In the genomic region with DNA sequence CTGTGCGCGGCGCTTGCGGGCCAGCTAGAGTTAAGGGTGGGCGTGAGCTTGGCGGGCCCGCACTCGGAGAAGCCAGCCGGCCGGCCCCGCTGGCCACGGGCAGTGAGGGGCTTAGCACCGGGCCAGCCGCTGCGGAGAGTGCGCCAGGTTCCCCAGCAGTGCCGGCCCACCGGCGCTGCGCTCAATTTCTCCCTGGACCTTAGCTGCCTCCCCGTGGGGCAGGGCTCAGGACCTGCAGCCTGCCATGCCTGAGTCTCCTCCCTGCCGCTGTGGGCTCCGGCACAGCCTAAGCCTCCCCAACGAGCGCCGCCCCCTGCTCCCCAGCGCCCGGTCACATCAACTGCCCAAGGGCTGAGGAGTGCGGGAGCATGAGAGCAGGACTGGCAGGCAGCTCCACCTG, we compare ENCODE assay signal across 14 cellular contexts. TPM values are rescaled to one million over a fixed set of nuclear protein-coding genes. Genes with fewer than 3 reads are reported as not detected.
A peak's percentile ranks its signal among the peaks of the same experiment; 100 is the strongest.
DNase-seq lines count a peak whose midpoint lies in the region; ATAC-seq and TF ChIP-seq lines count a peak whose summit lies in the region.
"Had no signal": no experiment of that assay in that cellular context is flagged by ENCODE, and none has a peak within 500 bp of the region (broad histone marks: within the 10 kb centered on the region; RNA-seq: fewer than 3 reads in every experiment).

No MANE protein-coding gene starts in this region.

- H3K9ac ChIP-seq in ES-I3 (ENCODE audit: low read depth, low read length), result peak overlapping the region; percentile 28; the same call in 1 of the 2 replicates

- 58 to 89% methylated on average over 12 to 29 of the region's 29 CpGs for WGBS in body of pancreas, 2 donors
- 48 to 90% (median 81%) methylated on average over 13 to 29 of the region's 29 CpGs; no CpG with 5 or more reads in 1 of the 5 donors for WGBS in stomach, 5 donors

- peak overlapping the region; percentile 26; the same call in 1 of the 2 replicates for H3K4me3 ChIP-seq in H7 (ENCODE audit: insufficient read depth, low read depth, low read length)
- H3K4me3 ChIP-seq in body of pancreas, result no peak overlapping the region
- H3K4me3 ChIP-seq in stomach, result no peak overlapping the region
- H3K4me3 ChIP-seq: A549 had no signal

- DNase-seq in H7 (peak; percentile 59), body of pancreas (peak in 2 of 4 donors; percentile 26 to 49), stomach (peak; percentile 27), HK-2 (ENCODE audit: unreplicated experiment) (no peak)
- no peak for DNase-seq in effector CD4-positive, alpha-beta T cell
- DNase-seq: BE2C; CD4-positive, alpha-beta memory T cell; DMS79; GDM1 had no signal

- intact Hi-C loops in body of pancreas (cut with DNase I) (no loop called here), stomach (cut with DNase I; ENCODE audit: low total_unique reads) (no loop called here)

- ATAC-seq in body of pancreas, result no peak
- ATAC-seq: A549 had no signal

- no peak for TF ChIP-seq POLR2A in body of pancreas (IDR thresholded peaks at IDR 0.05)
- no peak for TF ChIP-seq POLR2A in stomach (IDR thresholded peaks at IDR 0.05)

- TF ChIP-seq EP300 in stomach (IDR thresholded peaks at IDR 0.05), result no peak

- H3K36me3 ChIP-seq in ES-I3 (ENCODE audit: insufficient read depth, low read length), result no peaks in the 10 kb centered on the region
- H3K36me3 ChIP-seq in H7 (replicated peaks; ENCODE audit: control insufficient read depth, insufficient read depth, low read length), result no peaks in the 10 kb centered on the region
- no peaks in the 10 kb centered on the region for H3K36me3 ChIP-seq in body of pancreas (replicated peaks in 1 of 2; ENCODE audit: insufficient read depth in 1 of 2, low read depth in 2 of 2)
- H3K36me3 ChIP-seq in stomach, result no peaks in the 10 kb centered on the region
- H3K36me3 ChIP-seq: BE2C had no signal

- TF ChIP-seq CTCF in body of pancreas (IDR thresholded peaks at IDR 0.05) (no peak), stomach (IDR thresholded peaks at IDR 0.05) (no peak)

- no peaks in the 10 kb centered on the region for H3K4me1 ChIP-seq in ES-I3 (ENCODE audit: insufficient read depth, low read length)
- H3K4me1 ChIP-seq in body of pancreas, result peaks cover 28% of the 10 kb centered on the region
- H3K4me1 ChIP-seq in stomach, result peaks cover 20 to 35% (median 28%) of the 10 kb centered on the region in 4 donors
- H3K4me1 ChIP-seq: A549, BE2C had no signal

- H3K9me3 ChIP-seq in ES-I3 (ENCODE audit: control insufficient read depth, insufficient read depth, low read length), result no peaks in the 10 kb centered on the region
- H3K9me3 ChIP-seq in body of pancreas, result no peaks in the 10 kb centered on the region
- no peaks in the 10 kb centered on the region for H3K9me3 ChIP-seq in stomach
- H3K9me3 ChIP-seq: A549, BE2C had no signal

- peaks cover 3% of the 10 kb centered on the region; the same call in 1 of the 2 replicates for H3K27me3 ChIP-seq in H7 (ENCODE audit: control insufficient read depth, insufficient read depth, low read length)
- H3K27me3 ChIP-seq in body of pancreas, result no peaks in the 10 kb centered on the region
- H3K27me3 ChIP-seq in stomach, result no peaks in the 10 kb centered on the region

- H3K27ac ChIP-seq in body of pancreas, result peak overlapping the region in 3 of 4 donors; percentile 0 to 56 (median 39)
- H3K27ac ChIP-seq in stomach, result peak overlapping the region in 4 of 5 donors; percentile 13 to 65 (median 54)
- H3K27ac ChIP-seq: A549, C4-2B had no signal

RNA-seq across cellular contexts. Expression of a gene that starts 5.2 kb away (rescaled TPM):
- 86.2 and 111 TPM in 2 replicates for total RNA-seq in H7 (2014; rRNA removed; shearing (Covaris generic))
- total RNA-seq in body of pancreas, result 10 to 100 TPM; 45.5 to 50.1 TPM
- total RNA-seq in stomach, result 10 to 100 TPM; 22.8 to 94.5 (median 38.7) TPM
- polyA plus RNA-seq in stomach, result 10 to 100 TPM; 46.2 to 63.1 (median 48.0) TPM

RNA-seq across cellular contexts. Expression of a gene that starts 10.1 kb away (rescaled TPM):
- total RNA-seq in H7 (2014; rRNA removed; shearing (Covaris generic)), result 35.6 and 40.3 TPM in 2 replicates
- total RNA-seq in body of pancreas, result 10 to 100 TPM; 14.8 to 16.3 TPM
- 10 to 100 TPM in 2 of 5 donors, 1 to 10 TPM in 3; 1.4 to 16.3 (median 2.3) TPM for total RNA-seq in stomach
- polyA plus RNA-seq in stomach, result 10 to 100 TPM in 1 of 3 donors, 1 to 10 TPM in 2; 4.1 to 10.1 (median 4.3) TPM

RNA-seq across cellular contexts. Expression of a gene that starts 22.4 kb away (rescaled TPM):
- total RNA-seq in H7 (2014; rRNA removed; shearing (Covaris generic)), result 8.4 and 11.9 TPM in 2 replicates
- total RNA-seq in body of pancreas, result 10 to 100 TPM in 1 of 2 donors, 1 to 10 TPM in 1; 3.4 to 13.8 TPM
- total RNA-seq in stomach, result 10 to 100 TPM in 2 of 5 donors, 1 to 10 TPM in 2, under 1 TPM in 1; 0.87 to 48.4 (median 3.5) TPM
- 1 to 10 TPM; 2.9 to 8.9 (median 4.0) TPM for polyA plus RNA-seq in stomach
- total RNA-seq: HT1080 had no signal
- polyA plus RNA-seq: IgD-negative memory B cell had no signal

RNA-seq across cellular contexts. Expression of a gene that starts 38.7 kb away (rescaled TPM):
- total RNA-seq in H7 (2014; rRNA removed; shearing (Covaris generic)), result 5.1 and 6.5 TPM in 2 replicates
- total RNA-seq in body of pancreas (1 to 10 TPM in 1 of 2 donors, under 1 TPM in 1; 0.99 to 3.4 TPM), stomach (1 to 10 TPM in 4 of 5 donors, under 1 TPM in 1; 0.45 to 7.2 (median 2.6) TPM)
- 1 to 10 TPM in 2 of 3 donors, under 1 TPM in 1; 0.46 to 3.4 (median 1.8) TPM for polyA plus RNA-seq in stomach

RNA-seq across cellular contexts. Expression of a gene that starts 50.3 kb away (rescaled TPM):
- 0.17 and 0.55 TPM in 2 replicates for total RNA-seq in H7 (2014; rRNA removed; shearing (Covaris generic))
- total RNA-seq in body of pancreas (1 to 10 TPM in 1 of 2 donors, under 1 TPM in 1; 0.99 to 2.1 TPM), stomach (under 1 TPM in 1 of 5 donors, not detected in 4; 0.58 TPM)
- 1 to 10 TPM in 1 of 3 donors, under 1 TPM in 2; 0.68 to 1.4 (median 1.00) TPM for polyA plus RNA-seq in stomach
- total RNA-seq: CD4-positive, alpha-beta memory T cell; HT1080 had no signal
- polyA plus RNA-seq: A549; CD4-positive, alpha-beta memory T cell; IgD-negative memory B cell had no signal

Comparison
In these comparisons a context has a peak if more than half of its experiments do, and no peak if none do; other contexts are left out.
1. DNase-seq: peak in H7 (single experiment) and stomach (single experiment); none in HK-2 (single experiment) and effector CD4-positive, alpha-beta T cell (single experiment).